20 cellular contexts compared by ENCODE assay signal in the genomic region with DNA sequence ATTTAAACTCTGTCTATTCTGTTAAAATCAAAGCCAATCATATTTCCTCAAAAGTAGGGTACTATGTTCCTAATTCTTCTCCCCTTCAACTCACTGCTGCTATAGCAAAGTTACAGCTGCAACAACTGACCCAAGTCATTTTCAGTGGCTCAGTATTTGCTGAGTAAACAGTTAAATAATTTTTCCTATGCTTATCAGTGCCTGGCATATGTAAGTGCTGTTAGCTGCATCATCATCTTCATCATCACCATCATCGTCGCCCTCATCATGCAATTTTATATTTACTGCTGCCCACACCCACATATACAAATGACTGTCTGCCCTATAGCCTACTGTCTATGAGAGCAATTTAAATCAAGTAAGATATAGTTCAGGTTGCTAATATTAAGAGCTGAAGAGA.
"Had no signal": no experiment of that assay in that cellular context is flagged by ENCODE, and none has a peak within 500 bp of the region (broad histone marks: within the 10 kb centered on the region; RNA-seq: fewer than 3 reads in every experiment).

No MANE protein-coding gene starts in this region.

- DNase-seq: activated CD4-positive, alpha-beta T cell treated with anti-CD3 and anti-CD28 coated beads for 1 hour; activated CD4-positive, alpha-beta T cell treated with anti-CD3 and anti-CD28 coated beads, Interleukin-2, amount 50 U/mL, for 1 hour; activated CD8-positive, alpha-beta T cell treated with anti-CD3 and anti-CD28 coated beads for 36 hours; activated T-cell treated with anti-CD3 and anti-CD28 coated beads, Interleukin-2, amount 50 U/mL, for 48 hours; anterior cingulate cortex; cerebellar nuclear complex; effector memory CD8-positive, alpha-beta T cell; heart right ventricle; left lung; lower lobe of right lung; mesenchymal stem cell; stimulated activated CD4-positive, alpha-beta T cell treated with anti-CD3 and anti-CD28 coated beads, Interleukin-2, amount 100 ng/mL, for 48 hours; T-helper 9 cell; uterus had no signal

- H3K4me1 ChIP-seq: right atrium auricular region had no signal

- H3K27ac ChIP-seq: coronary artery, heart right ventricle, left lung, lower lobe of right lung, right atrium auricular region, thoracic aorta, uterus had no signal

- H3K36me3 ChIP-seq: thoracic aorta, uterus had no signal

- H3K27me3 ChIP-seq: heart right ventricle, left lung, right atrium auricular region, uterus had no signal

- FAIRE-seq: TTC549 had no signal

- ATAC-seq: activated CD8-positive, alpha-beta T cell treated with anti-CD3 and anti-CD28 coated beads for 36 hours; effector memory CD8-positive, alpha-beta T cell; heart right ventricle; left lung; lower lobe of right lung; natural killer cell treated with Interleukin-12 subunit alpha and Interleukin-12 subunit beta and Interleukin-15 and Interleukin-18, amount 100 ng/mL, for 72 hours; WTC11 had no signal

- H3K9me3 ChIP-seq: heart right ventricle, left lung, lower lobe of right lung, right atrium auricular region, thoracic aorta, uterus had no signal

- H3K4me3 ChIP-seq: coronary artery, heart right ventricle, left lung, lower lobe of right lung, right atrium auricular region, thoracic aorta, uterus had no signal
